16 cellular contexts compared by ENCODE assay signal in genomic region chr6:133778414-133778813, GRCh38.
DNase-seq lines count a peak whose midpoint lies in the region; ATAC-seq, FAIRE-seq and TF ChIP-seq lines count a peak whose summit lies in the region.
"Had no signal": no experiment of that assay in that cellular context is flagged by ENCODE, and none has a peak within 500 bp of the region (broad histone marks: within the 10 kb centered on the region; RNA-seq: fewer than 3 reads in every experiment).

No MANE protein-coding gene starts in this region.

- TF ChIP-seq EP300 in transverse colon (IDR thresholded peaks at IDR 0.05; ENCODE audit: low read depth), result no peak

- DNase-seq in HT1080 (ENCODE audit: low read depth) (peak; percentile 62), bronchial epithelial cell (ENCODE audit: low read depth) (peak; percentile 59), kidney (no peak), transverse colon (no peak)
- DNase-seq in stimulated activated CD4-positive, alpha-beta T cell treated with anti-CD3 and anti-CD28 coated beads, Interleukin-1b, Interleukin-23, amount 100 ng/mL, for 48 hours, result no peak
- DNase-seq: DMS79 treated with DMSO at 0.1 percent for 48 hours; effector CD4-positive, alpha-beta T cell; islet precursor cell; NCI-H446; nucleus accumbens; upper lobe of left lung had no signal

- WGBS in transverse colon (ENCODE audit: low coverage in 1 of 2), 2 donors, result 29 to 55% methylated on average over 1 of the region's 1 CpG

- ATAC-seq in GM19023 (IDR thresholded peaks at IDR 0.05; ENCODE audit: unreplicated experiment) (no peak), GM21360 (IDR thresholded peaks at IDR 0.05; ENCODE audit: unreplicated experiment) (no peak), HG03196 (IDR thresholded peaks at IDR 0.05; ENCODE audit: unreplicated experiment) (no peak)
- ATAC-seq: activated CD4-positive, CD25-positive, alpha-beta regulatory T cell treated with anti-CD3 and anti-CD28 coated beads, Interleukin-2, amount 50 U/mL, for 24 hours had no signal

- H3K4me1 ChIP-seq in kidney (ENCODE audit: control insufficient read depth in 1 of 2, insufficient read depth in 1 of 2, low read depth in 1 of 2, low read length in 2 of 2) (no peaks in the 10 kb centered on the region), transverse colon (no peaks in the 10 kb centered on the region)
- H3K4me1 ChIP-seq: upper lobe of left lung had no signal

- H3K27me3 ChIP-seq in bronchial epithelial cell (ENCODE audit: control insufficient read depth, insufficient read depth, low read length), result no peaks in the 10 kb centered on the region
- no peaks in the 10 kb centered on the region for H3K27me3 ChIP-seq in transverse colon
- H3K27me3 ChIP-seq: SJSA1, upper lobe of left lung had no signal

- H3K9ac ChIP-seq in kidney (ENCODE audit: low read length in 2 of 2), result no peak overlapping the region

- H3K4me3 ChIP-seq in bronchial epithelial cell (ENCODE audit: low read depth, low read length), result no peak overlapping the region
- H3K4me3 ChIP-seq in kidney (ENCODE audit: low read length in 2 of 2), result no peak overlapping the region
- H3K4me3 ChIP-seq in transverse colon, result no peak overlapping the region
- H3K4me3 ChIP-seq: SJSA1, upper lobe of left lung had no signal

- H3K36me3 ChIP-seq in bronchial epithelial cell (ENCODE audit: control insufficient read depth, insufficient read depth, low read length), result no peaks in the 10 kb centered on the region
- no peaks in the 10 kb centered on the region for H3K36me3 ChIP-seq in kidney (ENCODE audit: control insufficient read depth in 1 of 2, insufficient read depth in 2 of 2, low read length in 2 of 2)
- no peaks in the 10 kb centered on the region for H3K36me3 ChIP-seq in transverse colon
- H3K36me3 ChIP-seq: upper lobe of left lung had no signal

- H3K27ac ChIP-seq in kidney (ENCODE audit: low read depth in 2 of 2, low read length in 2 of 2), result no peak overlapping the region
- peak overlapping the region in 3 of 4 donors; percentile 10 to 41 (median 17) for H3K27ac ChIP-seq in transverse colon
- H3K27ac ChIP-seq: SJSA1, upper lobe of left lung had no signal

- no peak for TF ChIP-seq POLR2A in transverse colon (IDR thresholded peaks at IDR 0.05)

- no peak for FAIRE-seq in bronchial epithelial cell (lab: Jason Lieb, UNC)
- FAIRE-seq in kidney (lab: Jason Lieb, UNC), result peak; percentile 72

- intact Hi-C loops in kidney (cut with DNase I) (no loop called here), transverse colon (cut with DNase I; ENCODE audit: low total_unique reads) (no loop called here)

- in situ Hi-C loops in transverse colon (cut with MboI; ENCODE audit: low pct_ligation_motif_present in 1 of 4, low pct_unique_long_range_greater_than_20kb in 1 of 4, low sequenced_read_pairs in 3 of 4), result no loop called here

- H3K9me3 ChIP-seq in kidney (ENCODE audit: control insufficient read depth in 1 of 2, low read length in 2 of 2) (no peaks in the 10 kb centered on the region), transverse colon (no peaks in the 10 kb centered on the region)
- H3K9me3 ChIP-seq: SJSA1, upper lobe of left lung had no signal

- TF ChIP-seq CTCF in bronchial epithelial cell (IDR thresholded peaks at IDR 0.05; ENCODE audit: insufficient read depth, low read length, severe bottlenecking), result no peak
- TF ChIP-seq CTCF in kidney (IDR thresholded peaks at IDR 0.05; ENCODE audit: borderline replicate concordance, extremely low read depth, insufficient read depth), result no peak
- no peak for TF ChIP-seq CTCF in transverse colon (IDR thresholded peaks at IDR 0.05)

Comparison
In these comparisons a context has a peak if more than half of its experiments do, and no peak if none do; other contexts are left out.
1. DNase-seq: peak in HT1080 (single experiment) and bronchial epithelial cell (single experiment); none in kidney (single experiment), transverse colon (single experiment) and stimulated activated CD4-positive, alpha-beta T cell treated with anti-CD3 and anti-CD28 coated beads, Interleukin-1b, Interleukin-23, amount 100 ng/mL, for 48 hours (single experiment).
2. H3K27ac ChIP-seq: peak in transverse colon (3 of 4); none in kidney (0 of 2).